ENCODE assay signal across 20 cellular contexts in genomic region chr16:80667925-80668324, GRCh38.
"Had no signal": no experiment of that assay in that cellular context is flagged by ENCODE, and none has a peak within 500 bp of the region (broad histone marks: within the 10 kb centered on the region; RNA-seq: fewer than 3 reads in every experiment).

No MANE protein-coding gene starts in this region.

- ATAC-seq: gastrocnemius medialis, heart right ventricle, left cardiac atrium, left lung, left ventricle myocardium superior, lower lobe of right lung, mucosa of descending colon had no signal

- DNase-seq: dermis blood vessel endothelial cell; effector CD4-positive, alpha-beta T cell; effector memory CD4-positive, alpha-beta T cell; esophagus squamous epithelium; foreskin fibroblast; foreskin melanocyte; gastrocnemius medialis; glutamatergic neuron; head of caudate nucleus; heart right ventricle; hippocampal formation; kidney; kidney glomerular epithelial cell; left cardiac atrium; left lung; left ventricle myocardium superior; lower lobe of right lung; mesenchymal stem cell; mucosa of descending colon; naive B cell had no signal
